Comparison of ENCODE assay signal across 37 cellular contexts in the genomic region with DNA sequence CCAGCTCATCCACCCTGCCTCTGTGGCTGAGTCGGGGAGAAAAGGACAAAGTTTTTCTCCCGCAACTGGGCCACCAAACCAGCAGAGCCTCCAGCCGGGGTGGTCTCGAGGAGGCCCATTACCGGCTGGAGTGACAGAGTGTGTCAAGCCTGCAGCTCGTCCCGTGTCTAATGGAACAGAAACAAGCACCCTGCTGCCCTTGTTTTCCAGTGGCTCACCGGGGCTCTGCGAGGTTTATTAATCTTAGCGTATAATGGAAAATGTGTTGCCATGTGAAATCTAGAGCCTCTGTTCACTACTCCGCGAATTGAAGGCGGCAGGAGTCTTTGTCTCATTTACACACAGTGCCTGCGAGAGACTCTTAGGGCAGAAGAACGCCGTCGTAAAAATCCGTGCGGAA.
"Had no signal": no experiment of that assay in that cellular context is flagged by ENCODE, and none has a peak within 500 bp of the region (broad histone marks: within the 10 kb centered on the region; RNA-seq: fewer than 3 reads in every experiment).

No MANE protein-coding gene starts in this region.

- H3K27ac Mint-ChIP-seq: activated B cell treated with CpG ODN at 0.5 μM for 24 hours; activated CD8-positive, alpha-beta T cell treated with anti-CD3 and anti-CD28 coated beads for 36 hours; activated naive CD4-positive, alpha-beta T cell treated with anti-CD3 and anti-CD28 coated beads for 36 hours; activated naive CD4-positive, alpha-beta T cell treated with anti-CD3 and anti-CD28 coated beads, Interleukin-2, amount 50 U/mL, for 24 hours; activated naive CD8-positive, alpha-beta T cell treated with anti-CD3 and anti-CD28 coated beads for 36 hours; activated naive CD8-positive, alpha-beta T cell treated with anti-CD3 and anti-CD28 coated beads, Interleukin-2, amount 50 U/mL, for 24 hours; activated T-helper 1 cell treated with anti-CD3 and anti-CD28 coated beads, Interleukin-12 subunit alpha, Interleukin-12 subunit beta, Interleukin-2, Interleukin-4 antibody, amounts not matched to agents 30 ng/mL and 10 ng/mL and 1 ng/mL, durations not matched to agents 14 hours and 24 hours and 36 hours; activated T-helper 2 cell treated with anti-CD3 and anti-CD28 coated beads, Interferon-gamma antibody, Interleukin-2, Interleukin-4, amounts not matched to agents 10 μg/mL and 5 μg/mL and 100 μg/mL, durations not matched to agents 14 hours and 24 hours and 36 hours; T-helper 17 cell; T-helper 2 cell treated with Interferon-gamma antibody and Interleukin-4, amounts not matched to agents 5 μg/mL and 100 μg/mL, for 36 hours had no signal

- H3K4me1 ChIP-seq: adrenal gland, body of pancreas, breast epithelium, colonic mucosa, esophagus muscularis mucosa had no signal

- H3K9me3 ChIP-seq: adrenal gland, body of pancreas, breast epithelium, colonic mucosa, esophagus muscularis mucosa, gastrocnemius medialis had no signal

- H3K9me3 Mint-ChIP-seq: activated naive CD8-positive, alpha-beta T cell treated with anti-CD3 and anti-CD28 coated beads, Interleukin-2, amount 50 U/mL, for 24 hours; activated T-helper 1 cell treated with anti-CD3 and anti-CD28 coated beads, Interleukin-12 subunit alpha, Interleukin-12 subunit beta, Interleukin-2, Interleukin-4 antibody, amounts not matched to agents 30 ng/mL and 10 ng/mL and 1 ng/mL, durations not matched to agents 14 hours and 24 hours and 36 hours; activated T-helper 2 cell treated with anti-CD3 and anti-CD28 coated beads, Interferon-gamma antibody, Interleukin-2, Interleukin-4, amounts not matched to agents 10 μg/mL and 5 μg/mL and 100 μg/mL, durations not matched to agents 14 hours and 24 hours and 36 hours; T-helper 2 cell treated with Interferon-gamma antibody and Interleukin-4, amounts not matched to agents 5 μg/mL and 100 μg/mL, for 36 hours had no signal

- DNase-seq: activated B cell treated with CpG ODN at 0.5 μM for 24 hours; activated CD4-positive, alpha-beta T cell treated with anti-CD3 and anti-CD28 coated beads for 48 hours; activated CD4-positive, alpha-beta T cell treated with anti-CD3 and anti-CD28 coated beads, Interleukin-2, amount 50 U/mL, for 1 hour; activated CD4-positive, alpha-beta T cell treated with anti-CD3 and anti-CD28 coated beads, Interleukin-2, amount 50 U/mL, for 48 hours; activated CD8-positive, alpha-beta memory T cell treated with anti-CD3 and anti-CD28 coated beads for 24 hours; activated CD8-positive, alpha-beta memory T cell treated with anti-CD3 and anti-CD28 coated beads, Interleukin-2, amount 50 U/mL, for 4 hours; activated CD8-positive, alpha-beta T cell treated with anti-CD3 and anti-CD28 coated beads for 36 hours; activated effector memory CD4-positive, alpha-beta T cell treated with anti-CD3 and anti-CD28 coated beads, Interleukin-2, amount 50 U/mL, for 16 hours; activated naive CD4-positive, alpha-beta T cell treated with anti-CD3 and anti-CD28 coated beads for 36 hours; activated naive CD8-positive, alpha-beta T cell treated with anti-CD3 and anti-CD28 coated beads for 36 hours; activated naive CD8-positive, alpha-beta T cell treated with anti-CD3 and anti-CD28 coated beads, Interleukin-2, amount 50 U/mL, for 24 hours; activated T-cell treated with anti-CD3 and anti-CD28 coated beads, Interleukin-2, amount 50 U/mL, for 1 hour; activated T-cell treated with anti-CD3 and anti-CD28 coated beads, Interleukin-2, amount 50 U/mL, for 48 hours; adrenal gland; amygdala; aorta; body of pancreas; central memory CD4-positive, alpha-beta T cell; cerebellar nuclear complex; colonic mucosa; effector CD8-positive, alpha-beta T cell; erythroblast; foreskin keratinocyte; gastrocnemius medialis; glutamatergic neuron; heart left ventricle; T-helper 1 cell; T-helper 17 cell; T1000; WERI-Rb-1 had no signal

- H3K27me3 Mint-ChIP-seq: activated B cell treated with CpG ODN at 0.5 μM for 24 hours; activated CD8-positive, alpha-beta T cell treated with anti-CD3 and anti-CD28 coated beads for 36 hours; activated naive CD4-positive, alpha-beta T cell treated with anti-CD3 and anti-CD28 coated beads, Interleukin-2, amount 50 U/mL, for 24 hours; activated naive CD8-positive, alpha-beta T cell treated with anti-CD3 and anti-CD28 coated beads for 36 hours; activated naive CD8-positive, alpha-beta T cell treated with anti-CD3 and anti-CD28 coated beads, Interleukin-2, amount 50 U/mL, for 24 hours; T-helper 17 cell had no signal

- H3K36me3 ChIP-seq: adrenal gland, breast epithelium, cardiac muscle cell, colonic mucosa, esophagus muscularis mucosa, gastrocnemius medialis, heart left ventricle, WERI-Rb-1 had no signal

- H3K4me3 Mint-ChIP-seq: activated B cell treated with CpG ODN at 0.5 μM for 24 hours; activated CD8-positive, alpha-beta T cell treated with anti-CD3 and anti-CD28 coated beads for 36 hours; activated naive CD4-positive, alpha-beta T cell treated with anti-CD3 and anti-CD28 coated beads for 36 hours; activated naive CD4-positive, alpha-beta T cell treated with anti-CD3 and anti-CD28 coated beads, Interleukin-2, amount 50 U/mL, for 24 hours; activated naive CD8-positive, alpha-beta T cell treated with anti-CD3 and anti-CD28 coated beads for 36 hours; activated naive CD8-positive, alpha-beta T cell treated with anti-CD3 and anti-CD28 coated beads, Interleukin-2, amount 50 U/mL, for 24 hours; activated T-helper 1 cell treated with anti-CD3 and anti-CD28 coated beads, Interleukin-12 subunit alpha, Interleukin-12 subunit beta, Interleukin-2, Interleukin-4 antibody, amounts not matched to agents 30 ng/mL and 10 ng/mL and 1 ng/mL, durations not matched to agents 14 hours and 24 hours and 36 hours; T-helper 17 cell; T-helper 2 cell treated with Interferon-gamma antibody and Interleukin-4, amounts not matched to agents 5 μg/mL and 100 μg/mL, for 36 hours had no signal

- H3K4me3 ChIP-seq: adrenal gland, body of pancreas, breast epithelium, cardiac muscle cell, colonic mucosa, esophagus muscularis mucosa, gastrocnemius medialis, heart left ventricle had no signal

- ATAC-seq: activated CD8-positive, alpha-beta T cell treated with anti-CD3 and anti-CD28 coated beads for 36 hours; activated naive CD8-positive, alpha-beta T cell treated with anti-CD3 and anti-CD28 coated beads, Interleukin-2, amount 50 U/mL, for 24 hours; body of pancreas; foreskin keratinocyte; gastrocnemius medialis; heart left ventricle; T-helper 17 cell had no signal

- H3K27ac ChIP-seq: adrenal gland, body of pancreas, breast epithelium, cardiac muscle cell, colonic mucosa, esophagus muscularis mucosa, foreskin keratinocyte, gastrocnemius medialis, heart left ventricle, WERI-Rb-1 had no signal

- H3K27me3 ChIP-seq: adrenal gland, body of pancreas, breast epithelium, cardiac muscle cell, colonic mucosa, esophagus muscularis mucosa, foreskin keratinocyte, gastrocnemius medialis, heart left ventricle had no signal
